1 cellular context compared by ENCODE assay signal in genomic region chr10:113540845-113541553, GRCh38.
TF ChIP-seq lines count a peak whose summit lies in the region.

No MANE protein-coding gene starts in this region.

TF ChIP-seq in liver, 16 proteins besides CTCF, POLR2A, EP300 and RAD21 (continued from another document):
- TF ChIP-seq SP1 (IDR thresholded peaks at IDR 0.05) (peak; percentile 85), HNF4G (IDR thresholded peaks at IDR 0.05) (peak; percentile 29), TAF1 (conservative IDR thresholded peaks at IDR 0.05) (no peak), HNF4A (conservative IDR thresholded peaks at IDR 0.05) (peak; percentile 70 to 82), GABPA (IDR thresholded peaks at IDR 0.05 in 1 of 2, conservative IDR thresholded peaks at IDR 0.05 in 1 of 2) (no peak), JUND (IDR thresholded peaks at IDR 0.05) (peak; percentile 7 to 75), FOXA2 (IDR thresholded peaks at IDR 0.05) (peak; percentile 76), RXRA (IDR thresholded peaks at IDR 0.05) (peak; percentile 86 to 92)
- TF ChIP-seq, protein P1, sequence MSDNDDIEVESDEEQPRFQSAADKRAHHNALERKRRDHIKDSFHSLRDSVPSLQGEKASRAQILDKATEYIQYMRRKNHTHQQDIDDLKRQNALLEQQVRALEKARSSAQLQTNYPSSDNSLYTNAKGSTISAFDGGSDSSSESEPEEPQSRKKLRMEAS (IDR thresholded peaks at IDR 0.05), result peak; percentile 66
TF ChIP-seq in liver: peak in this region for 13.
